In the genomic region with DNA sequence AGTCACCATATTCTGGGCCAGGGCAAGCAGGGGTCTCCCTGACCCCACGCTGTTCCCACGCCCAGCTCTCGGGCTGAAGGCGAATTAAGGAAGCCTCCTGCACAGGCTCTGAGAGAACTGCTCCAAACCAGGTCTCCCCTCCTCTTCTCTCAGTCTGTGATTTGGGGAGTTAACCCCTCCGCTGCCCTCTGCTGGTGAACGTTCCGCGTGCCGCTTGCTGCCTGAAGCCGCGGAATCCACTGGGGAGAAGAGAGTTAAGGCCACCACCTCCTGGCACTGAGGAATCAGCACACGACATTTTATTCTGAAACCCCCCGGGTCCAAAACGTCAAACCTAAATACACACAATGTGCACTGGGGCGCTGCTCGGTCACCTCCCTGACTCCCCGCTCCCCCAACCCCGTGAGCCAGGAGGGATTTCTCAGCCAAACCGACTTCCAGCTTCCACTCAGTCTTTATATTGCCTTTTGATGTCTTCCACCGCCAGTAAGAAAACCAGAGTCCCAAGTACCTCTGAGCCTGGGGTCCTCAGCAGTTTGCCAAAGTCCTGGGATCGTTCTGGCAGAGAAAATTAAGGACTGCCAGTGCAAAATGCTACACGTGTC, we compare ENCODE assay signal across 8 cellular contexts. TPM values are rescaled to one million over a fixed set of nuclear protein-coding genes. Genes with fewer than 3 reads are reported as not detected.
DNase-seq lines count a peak whose midpoint lies in the region; ATAC-seq and TF ChIP-seq lines count a peak whose summit lies in the region.

No MANE protein-coding gene starts in this region.

- CTCF ChIA-PET in PC-9 (lab: Charles Lee) = interaction anchor here (0.9 kb wide), 1 partner anchor 11 kb away, joined by 5 read pairs; no protein-coding TSS in a partner anchor

- BruUV-seq in PC-9 (replicated peaks; lab: Mats Ljungman, UMichigan) = no TSS peak

- H3K27me3 ChIP-seq in PC-9 (ENCODE audit: insufficient read depth, low read depth) (peaks cover 90% of the 10 kb centered on the region), neural cell (ENCODE audit: insufficient read depth, low read depth, low read length) (no peaks in the 10 kb centered on the region)

- H3K9ac ChIP-seq in neural cell (ENCODE audit: low read length) = peak overlapping the region; percentile 47

- H3K36me3 ChIP-seq in PC-9 (ENCODE audit: low read depth) (no peaks in the 10 kb centered on the region), neural cell (ENCODE audit: insufficient read depth, low read length) (no peaks in the 10 kb centered on the region)

- intact Hi-C loops in Right ventricle myocardium superior (cut with DNase I) (no loop called here), cardiac septum (cut with DNase I) (no loop called here), PC-9 (cut with micrococcal nuclease; ENCODE audit: unreplicated experiment) (no loop called here)

- H3K79me2 ChIP-seq in PC-9 (ENCODE audit: low read depth) = no peaks in the 10 kb centered on the region
- no peaks in the 10 kb centered on the region for H3K79me2 ChIP-seq in neural cell (replicated peaks; ENCODE audit: insufficient read depth, low read length)

- no peak overlapping the region for H3K4me3 ChIP-seq in PC-9
- H3K4me3 ChIP-seq in neural cell (ENCODE audit: low read length) = peak overlapping the region; percentile 59

- H4K20me1 ChIP-seq in PC-9 (ENCODE audit: insufficient read depth) (no peaks in the 10 kb centered on the region), neural cell (ENCODE audit: insufficient read depth) (no peaks in the 10 kb centered on the region)

- H3K4me1 ChIP-seq in PC-9 (replicated peaks; ENCODE audit: insufficient read depth) = no peaks in the 10 kb centered on the region

- DNase-seq in Right ventricle myocardium superior = peak; percentile 62
- no peak for DNase-seq in cardiac septum (ENCODE audit: low spot score)
- peak in 1 of 2 experiments; percentile 27 for DNase-seq in PC-9
- peak; percentile 12 for DNase-seq in dermis microvascular lymphatic vessel endothelial cell (ENCODE audit: low read depth in 2 of 2)
- DNase-seq in NCI-H1930 (lab: John Stamatoyannopoulos, UW) = no peak

- POLR2A ChIA-PET in PC-9 (lab: Charles Lee; ENCODE audit: unreplicated experiment) = no interaction called here

- H3F3A ChIP-seq in PC-9 (ENCODE audit: insufficient read depth, low read depth) (no peaks in the 10 kb centered on the region), neural cell (ENCODE audit: insufficient read depth, low read length, poor library complexity, severe bottlenecking) (no peaks in the 10 kb centered on the region)

- H3K9me3 ChIP-seq in PC-9 (ENCODE audit: insufficient read depth, low read depth) (no peaks in the 10 kb centered on the region), neural cell (ENCODE audit: low read length) (no peaks in the 10 kb centered on the region)

- peak; percentile 32 for ATAC-seq in Right ventricle myocardium superior (ENCODE audit: poor library complexity)
- ATAC-seq in HG03354 (IDR thresholded peaks at IDR 0.05; ENCODE audit: poor library complexity, severe bottlenecking, unreplicated experiment) = no peak
- ATAC-seq in HG02973 (IDR thresholded peaks at IDR 0.05; ENCODE audit: unreplicated experiment) = no peak

- TF ChIP-seq CTCF in PC-9 (conservative IDR thresholded peaks at IDR 0.05) (peak; percentile 51), neural cell (IDR thresholded peaks at IDR 0.05; ENCODE audit: poor library complexity, severe bottlenecking) (peak; percentile 69)

- no peak overlapping the region for H3K27ac ChIP-seq in PC-9
- peak overlapping the region; percentile 24 for H3K27ac ChIP-seq in neural cell (ENCODE audit: low read length)

- H3K4me2 ChIP-seq in PC-9 = no peak overlapping the region
- peak overlapping the region; percentile 25 for H3K4me2 ChIP-seq in neural cell (ENCODE audit: low read length)

- peak; percentile 55 for TF ChIP-seq RAD21 in neural cell (conservative IDR thresholded peaks at IDR 0.05)

- no peak for TF ChIP-seq EP300 in neural cell (conservative IDR thresholded peaks at IDR 0.05; ENCODE audit: poor library complexity, severe bottlenecking)

- H2AFZ ChIP-seq in PC-9 (no peak overlapping the region), neural cell (ENCODE audit: low read depth, low read length) (no peak overlapping the region)

- no peaks in the 10 kb centered on the region for H3K9me2 ChIP-seq in PC-9 (ENCODE audit: insufficient read depth)
- no peaks in the 10 kb centered on the region for H3K9me2 ChIP-seq in neural cell (ENCODE audit: insufficient read depth, low read length)

TF ChIP-seq in neural cell, 6 proteins besides CTCF, POLR2A, EP300 and RAD21:
- TF ChIP-seq EZH2 (IDR thresholded peaks at IDR 0.05; ENCODE audit: borderline replicate concordance, insufficient read depth, low read length, poor library complexity, severe bottlenecking) (no peak), SMC3 (conservative IDR thresholded peaks at IDR 0.05; ENCODE audit: poor library complexity) (peak; percentile 72)

RNA-seq across cellular contexts. Expression of a gene that starts 54.4 kb away (rescaled TPM):
- total RNA-seq in Right ventricle myocardium superior (not detected), cardiac septum (0.70 TPM), PC-9 (2021) (not detected in 2 replicates), dermis microvascular lymphatic vessel endothelial cell (not detected in 2 replicates)
- 0.12 and 1.1 TPM in 2 replicates for polyA plus RNA-seq in neural cell
- 0.93 and 1.2 TPM in 2 replicates for polyA minus RNA-seq in neural cell

Comparison
In these comparisons a context has a peak if more than half of its experiments do, and no peak if none do; other contexts are left out.
1. DNase-seq: peak in Right ventricle myocardium superior (single experiment) and dermis microvascular lymphatic vessel endothelial cell (2 of 2); none in cardiac septum (single experiment) and NCI-H1930 (0 of 2).